ENCODE assay signal across 9 cellular contexts in genomic region chr10:62681211-62681940, GRCh38.
DNase-seq lines count a peak whose midpoint lies in the region; ATAC-seq, FAIRE-seq and TF ChIP-seq lines count a peak whose summit lies in the region.
"Had no signal": no experiment of that assay in that cellular context is flagged by ENCODE, and none has a peak within 500 bp of the region (broad histone marks: within the 10 kb centered on the region; RNA-seq: fewer than 3 reads in every experiment).

No MANE protein-coding gene starts in this region.

- H3K9me3 ChIP-seq in endodermal cell (ENCODE audit: control insufficient read depth, low read length): no peaks in the 10 kb centered on the region

- no peak overlapping the region for H3K27ac ChIP-seq in endodermal cell (ENCODE audit: low read depth, low read length)

- no peak overlapping the region for H3K4me3 ChIP-seq in endodermal cell (ENCODE audit: low read length)

- DNase-seq in NK-92 treated with Interleukin-12 subunit alpha and Interleukin-12 subunit beta, amount 100 ng/mL, for 24 hours (lab: John Stamatoyannopoulos, UW): peak; percentile 75
- no peak for DNase-seq in NK-92 (lab: John Stamatoyannopoulos, UW; ENCODE audit: unreplicated experiment)
- DNase-seq in activated CD4-positive, CD25-positive, alpha-beta regulatory T cell treated with anti-CD3 and anti-CD28 coated beads, Interleukin-2, amount 50 U/mL, for 72 hours: peak; percentile 67
- DNase-seq in endodermal cell: peak; percentile 78
- peak; percentile 60 for DNase-seq in stimulated activated CD8-positive, alpha-beta memory T cell treated with anti-CD3 and anti-CD28 coated beads, Interleukin-12 subunit alpha, Interleukin-12 subunit beta, amount 100 ng/mL, for 24 hours (ENCODE audit: extremely low read depth)
- no peak for DNase-seq in dermis blood vessel endothelial cell
- DNase-seq in D721Med (ENCODE audit: insufficient read length, low spot score): no peak

- no peaks in the 10 kb centered on the region for H3K27me3 ChIP-seq in endodermal cell (ENCODE audit: control insufficient read depth, insufficient read depth, low read length, poor library complexity, severe bottlenecking)

- peak; percentile 96 for ATAC-seq in HG03342 (IDR thresholded peaks at IDR 0.05; ENCODE audit: unreplicated experiment)

- peaks cover 8% of the 10 kb centered on the region for H3K36me3 Mint-ChIP-seq in endodermal cell (ENCODE audit: low read depth)

- no peaks in the 10 kb centered on the region for H3K4me1 ChIP-seq in endodermal cell (ENCODE audit: control insufficient read depth, insufficient read depth, low read length)

- no peaks in the 10 kb centered on the region for H3K27me3 Mint-ChIP-seq in endodermal cell (ENCODE audit: insufficient read depth)

- no peak overlapping the region for H3K4me3 Mint-ChIP-seq in endodermal cell

- H3K9ac ChIP-seq in endodermal cell (ENCODE audit: extremely low read depth, low read length, poor library complexity, severe bottlenecking): no peak overlapping the region

- H3K27ac Mint-ChIP-seq in endodermal cell: no peak overlapping the region

- TF ChIP-seq CTCF in endodermal cell (conservative IDR thresholded peaks at IDR 0.05) (peak; percentile 66), D721Med (IDR thresholded peaks at IDR 0.05; ENCODE audit: insufficient read depth, missing control alignments) (no peak)

- no peak for FAIRE-seq in D721Med (lab: Jason Lieb, UNC)
- FAIRE-seq: A204.1 had no signal

- WGBS in endodermal cell (ENCODE audit: insufficient coverage in 1 of 2, insufficient read length in 1 of 2), 2 experiments: 77% methylated on average over 8 of the region's 8 CpGs; no CpG with 5 or more reads in 1 of the 2 experiments

- no peaks in the 10 kb centered on the region for H3K36me3 ChIP-seq in endodermal cell (ENCODE audit: control insufficient read depth, insufficient read depth, low read length)

- no peaks in the 10 kb centered on the region for H3K4me1 Mint-ChIP-seq in endodermal cell

- peaks cover 23% of the 10 kb centered on the region for H3K9me3 Mint-ChIP-seq in endodermal cell

Comparison
In these comparisons a context has a peak if more than half of its experiments do, and no peak if none do; other contexts are left out.
1. DNase-seq: peak in NK-92 treated with Interleukin-12 subunit alpha and Interleukin-12 subunit beta, amount 100 ng/mL, for 24 hours (single experiment), activated CD4-positive, CD25-positive, alpha-beta regulatory T cell treated with anti-CD3 and anti-CD28 coated beads, Interleukin-2, amount 50 U/mL, for 72 hours (single experiment), endodermal cell (single experiment) and stimulated activated CD8-positive, alpha-beta memory T cell treated with anti-CD3 and anti-CD28 coated beads, Interleukin-12 subunit alpha, Interleukin-12 subunit beta, amount 100 ng/mL, for 24 hours (single experiment); none in NK-92 (single experiment), dermis blood vessel endothelial cell (single experiment) and D721Med (single experiment).